11 cellular contexts compared by ENCODE assay signal in genomic region chr4:6840062-6840976, GRCh38. TPM values are rescaled to one million over a fixed set of nuclear protein-coding genes. Genes with fewer than 3 reads are reported as not detected.
DNase-seq lines count a peak whose midpoint lies in the region; ATAC-seq and TF ChIP-seq lines count a peak whose summit lies in the region.
"Had no signal": no experiment of that assay in that cellular context is flagged by ENCODE, and none has a peak within 500 bp of the region (broad histone marks: within the 10 kb centered on the region; RNA-seq: fewer than 3 reads in every experiment).

No MANE protein-coding gene starts in this region.

- intact Hi-C loops in testis (cut with DNase I; ENCODE audit: low total_unique reads): no loop called here

- H3K4me1 ChIP-seq in HUES48 (ENCODE audit: control insufficient read depth, insufficient read depth, low read length) (peaks cover 9% of the 10 kb centered on the region; the same call in 1 of the 2 replicates), testis (peaks cover 6% of the 10 kb centered on the region)

- no peak for TF ChIP-seq POLR2A in testis (IDR thresholded peaks at IDR 0.05)

- H3K9me3 ChIP-seq in HUES48 (ENCODE audit: control insufficient read depth, insufficient read depth, low read length) (no peaks in the 10 kb centered on the region), testis (no peaks in the 10 kb centered on the region)
- H3K9me3 ChIP-seq: upper lobe of left lung had no signal

- peak; percentile 77 for ATAC-seq in left lobe of liver

- H3K9ac ChIP-seq in HUES48 (ENCODE audit: low read depth, low read length): no peak overlapping the region

- WGBS in testis, 2 donors: 38 to 43% methylated on average over 8 of the region's 8 CpGs

- DNase-seq in choroid plexus epithelial cell (ENCODE audit: low read depth) (peak; percentile 64), left lobe of liver (ENCODE audit: low spot score) (no peak), testis (peak; percentile 23), KG1 (lab: John Stamatoyannopoulos, UW) (no peak), NCI-H2029 treated with DMSO at 0.1 percent for 48 hours (lab: John Stamatoyannopoulos, UW) (no peak), NCI-H524 treated with DMSO at 0.1 percent for 48 hours (lab: John Stamatoyannopoulos, UW) (no peak)
- DNase-seq in activated CD4-positive, alpha-beta T cell treated with anti-CD3 and anti-CD28 coated beads, Interleukin-2, amount 50 U/mL, for 4 hours: no peak
- DNase-seq: activated T-cell treated with anti-CD3 and anti-CD28 coated beads for 4 hours, NCI-H2107, upper lobe of left lung had no signal

- H3K27me3 ChIP-seq in HUES48 (ENCODE audit: control insufficient read depth, insufficient read depth, low read length): no peaks in the 10 kb centered on the region
- H3K27me3 ChIP-seq in testis: no peaks in the 10 kb centered on the region
- H3K27me3 ChIP-seq: upper lobe of left lung had no signal

- TF ChIP-seq CTCF in choroid plexus epithelial cell (conservative IDR thresholded peaks at IDR 0.05; ENCODE audit: low read depth, low read length) (no peak), testis (IDR thresholded peaks at IDR 0.05) (no peak)

- peaks cover 21% of the 10 kb centered on the region for H3K36me3 ChIP-seq in HUES48 (ENCODE audit: control insufficient read depth, insufficient read depth, low read length)
- H3K36me3 ChIP-seq in testis (ENCODE audit: low read depth, missing control alignments): no peaks in the 10 kb centered on the region

- H3K4me3 ChIP-seq in HUES48 (ENCODE audit: low read depth, low read length): no peak overlapping the region
- no peak overlapping the region for H3K4me3 ChIP-seq in choroid plexus epithelial cell (ENCODE audit: low read depth, low read length)
- H3K4me3 ChIP-seq in testis: no peak overlapping the region
- H3K4me3 ChIP-seq: upper lobe of left lung had no signal

- H3K27ac ChIP-seq in HUES48 (ENCODE audit: low read depth, low read length) (peak overlapping the region; percentile 36), testis (no peak overlapping the region)
- H3K27ac ChIP-seq: upper lobe of left lung had no signal

RNA-seq across cellular contexts. Expression of gene KIAA0232, which starts 57.8 kb away (rescaled TPM):
- total RNA-seq in left lobe of liver (16.6 TPM), testis (10 to 100 TPM; 47.9 to 48.0 TPM)
- 22.7 TPM for polyA plus RNA-seq in testis (ENCODE audit: insufficient read depth, low read depth, low replicate concordance)

Comparison
In these comparisons a context has a peak if more than half of its experiments do, and no peak if none do; other contexts are left out.
1. DNase-seq: peak in choroid plexus epithelial cell (single experiment) and testis (single experiment); none in left lobe of liver (single experiment), activated CD4-positive, alpha-beta T cell treated with anti-CD3 and anti-CD28 coated beads, Interleukin-2, amount 50 U/mL, for 4 hours (0 of 2), KG1 (single experiment), NCI-H2029 treated with DMSO at 0.1 percent for 48 hours (single experiment) and NCI-H524 treated with DMSO at 0.1 percent for 48 hours (single experiment).